ENCODE assay signal across 20 cellular contexts in the genomic region with DNA sequence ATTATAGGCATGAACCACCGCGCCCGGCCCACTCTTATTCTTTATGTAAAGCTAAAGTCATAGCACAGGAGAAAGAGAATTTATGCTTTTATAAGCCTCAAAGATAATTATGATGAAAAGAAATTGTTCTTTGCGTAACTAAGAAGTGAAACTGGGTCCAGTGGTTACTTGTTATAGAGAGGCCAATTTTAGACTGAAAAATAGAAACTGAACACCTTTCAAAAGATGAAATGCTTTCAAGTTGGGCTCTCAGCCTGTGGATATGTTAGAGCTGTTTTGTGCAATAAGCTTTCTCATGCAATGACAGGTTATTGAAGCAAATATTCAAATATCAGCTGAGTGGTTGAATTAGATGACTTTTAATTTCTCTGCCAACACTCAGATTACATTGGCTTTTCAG. TPM values are rescaled to one million over a fixed set of nuclear protein-coding genes. Genes with fewer than 3 reads are reported as not detected.
"Had no signal": no experiment of that assay in that cellular context is flagged by ENCODE, and none has a peak within 500 bp of the region (broad histone marks: within the 10 kb centered on the region; RNA-seq: fewer than 3 reads in every experiment).

No MANE protein-coding gene starts in this region.

- H3K36me3 ChIP-seq: adrenal gland, cardiac muscle cell, lower lobe of right lung, prostate gland, tibial artery, WERI-Rb-1 had no signal

- ATAC-seq: activated T-cell treated with anti-CD3 and anti-CD28 coated beads, Interleukin-2, amount 50 U/mL, for 4 hours; left colon; lower lobe of right lung; right cardiac atrium; stimulated activated naive B cell treated with anti-CD40 and anti-IgM and Interleukin-4, amounts not matched to agents 10 μg/mL and 1 μg/mL and 100 μg/mL, for 72 hours had no signal

- H3K4me3 ChIP-seq: adrenal gland, cardiac muscle cell, dorsolateral prefrontal cortex, lower lobe of right lung, prostate gland, skin epidermis, tibial artery had no signal

- H3K9me3 ChIP-seq: adrenal gland, lower lobe of right lung, prostate gland, tibial artery had no signal

- H3K27ac ChIP-seq: cardiac muscle cell, dorsolateral prefrontal cortex, lower lobe of right lung, prostate gland, tibial artery, WERI-Rb-1 had no signal

- H3K27me3 ChIP-seq: adrenal gland, cardiac muscle cell, dorsolateral prefrontal cortex, tibial artery had no signal

- DNase-seq: activated CD8-positive, alpha-beta T cell treated with anti-CD3 and anti-CD28 coated beads for 36 hours; activated effector memory CD4-positive, alpha-beta T cell treated with anti-CD3 and anti-CD28 coated beads, Interleukin-2, amount 50 U/mL, for 16 hours; activated T-cell treated with anti-CD3 and anti-CD28 coated beads, Interleukin-2, amount 50 U/mL, for 4 hours; adrenal gland; dorsolateral prefrontal cortex; erythroblast; left colon; lower lobe of right lung; nephron progenitor cell; occipital lobe; right cardiac atrium; stimulated activated CD4-positive, alpha-beta T cell treated with anti-CD3 and anti-CD28 coated beads, Interleukin-15, amount 100 ng/mL, for 24 hours; stimulated activated CD4-positive, alpha-beta T cell treated with anti-CD3 and anti-CD28 coated beads, Interleukin-4, amount 100 ng/mL, for 1 hour; stimulated activated naive B cell treated with anti-CD40 and anti-IgM and Interleukin-4, amounts not matched to agents 10 μg/mL and 1 μg/mL and 100 μg/mL, for 72 hours; tibial artery; WERI-Rb-1 had no signal

RNA-seq across cellular contexts. Expression of a gene that starts 7.9 kb away (rescaled TPM):
- total RNA-seq: activated CD8-positive, alpha-beta T cell treated with anti-CD3 and anti-CD28 coated beads for 36 hours; activated T-cell treated with anti-CD3 and anti-CD28 coated beads, Interleukin-2, amount 50 U/mL, for 4 hours; occipital lobe; prostate gland had no signal

RNA-seq across cellular contexts. Expression of a gene that starts 47.1 kb away (rescaled TPM):
- total RNA-seq: activated T-cell treated with anti-CD3 and anti-CD28 coated beads, Interleukin-2, amount 50 U/mL, for 4 hours; adrenal gland; cardiac muscle cell; dorsolateral prefrontal cortex; left colon; lower lobe of right lung; occipital lobe; prostate gland; right cardiac atrium; subcutaneous adipose tissue had no signal

RNA-seq across cellular contexts. Expression of a gene that starts 51.2 kb away (rescaled TPM):
- total RNA-seq: activated CD8-positive, alpha-beta T cell treated with anti-CD3 and anti-CD28 coated beads for 36 hours; activated T-cell treated with anti-CD3 and anti-CD28 coated beads, Interleukin-2, amount 50 U/mL, for 4 hours; adrenal gland; cardiac muscle cell; dorsolateral prefrontal cortex; left colon; lower lobe of right lung; occipital lobe; prostate gland; right cardiac atrium; subcutaneous adipose tissue had no signal
